ENCODE assay signal across 19 cellular contexts in genomic region chr10:88127766-88128165, GRCh38.
"Had no signal": no experiment of that assay in that cellular context is flagged by ENCODE, and none has a peak within 500 bp of the region (broad histone marks: within the 10 kb centered on the region; RNA-seq: fewer than 3 reads in every experiment).

No MANE protein-coding gene starts in this region.

- H3K4me1 ChIP-seq: SJSA1 had no signal

- H3K27me3 ChIP-seq: SJSA1 had no signal

- H3K36me3 ChIP-seq: SJSA1 had no signal

- H3K4me3 ChIP-seq: SJSA1, SK-N-MC had no signal

- H3K9me3 ChIP-seq: SJSA1 had no signal

- FAIRE-seq: RCC 7860 had no signal

- DNase-seq: KBM-7, NCI-H1048, NCI-H1105, NCI-H1417, NCI-H1436 treated with DMSO at 0.1 percent for 48 hours, NCI-H1694, NCI-H187 treated with DMSO at 0.1 percent for 48 hours, NCI-H2029 treated with DMSO at 0.1 percent for 48 hours, NCI-H2107, NCI-H2227 treated with DMSO at 0.1 percent for 48 hours, NCI-H524, NCI-H526 treated with DMSO at 0.1 percent for 48 hours, NCI-H748 treated with DMSO at 0.1 percent for 48 hours, Right ventricle myocardium superior, RPMI8226, SIG-M5 had no signal

- H3K27ac ChIP-seq: SJSA1, SK-N-MC had no signal
